10 cellular contexts compared by ENCODE assay signal in the genomic region with DNA sequence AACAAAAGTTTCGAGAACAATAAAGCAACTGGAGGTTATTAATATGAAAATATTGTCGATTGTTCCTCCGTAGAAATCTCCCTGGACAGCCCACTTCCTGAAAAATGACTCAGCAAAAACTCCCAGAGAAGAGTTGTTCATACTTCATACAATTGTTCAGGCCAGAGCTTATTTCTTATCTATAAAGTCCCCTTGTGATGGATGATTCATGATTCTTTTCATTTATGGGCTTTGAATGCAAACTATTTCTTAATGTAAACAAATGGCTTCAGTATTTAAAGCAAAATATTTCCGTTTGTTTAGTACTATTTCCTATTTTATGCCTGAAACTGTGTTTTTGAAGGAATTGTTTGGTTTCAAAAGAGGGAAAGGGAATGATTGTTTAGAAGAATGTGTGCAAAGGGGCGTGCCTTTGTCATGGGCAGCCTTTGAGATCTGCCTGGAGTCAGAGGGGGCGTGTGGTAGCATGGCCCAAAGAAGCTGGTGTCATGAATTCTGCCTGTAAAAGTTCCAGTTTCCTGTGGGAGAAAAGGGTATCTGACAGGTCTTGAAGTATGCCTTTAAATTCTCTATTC. TPM values are rescaled to one million over a fixed set of nuclear protein-coding genes. Genes with fewer than 3 reads are reported as not detected.
DNase-seq lines count a peak whose midpoint lies in the region; ATAC-seq, FAIRE-seq and TF ChIP-seq lines count a peak whose summit lies in the region.
"Had no signal": no experiment of that assay in that cellular context is flagged by ENCODE, and none has a peak within 500 bp of the region (broad histone marks: within the 10 kb centered on the region; RNA-seq: fewer than 3 reads in every experiment).

No MANE protein-coding gene starts in this region.

- H3K27ac ChIP-seq in IMR-90 (ENCODE audit: insufficient read depth, low read length) (peak overlapping the region; percentile 96), K562 (ENCODE audit: extremely low read depth, low read depth, low read length) (peak overlapping the region; percentile 89)

- H3K9me1 ChIP-seq in IMR-90 (ENCODE audit: insufficient read depth, low read length) = no peaks in the 10 kb centered on the region; the same call in 1 of the 2 replicates
- H3K9me1 ChIP-seq in K562 (ENCODE audit: control insufficient read depth, insufficient read depth, low read length) = no peaks in the 10 kb centered on the region

- H3K4ac ChIP-seq in IMR-90 (ENCODE audit: low read depth, low read length) = peak overlapping the region; percentile 62

- H3K36me3 ChIP-seq in IMR-90 (ENCODE audit: control insufficient read depth, insufficient read depth, low read length) (no peaks in the 10 kb centered on the region), K562 (ENCODE audit: control insufficient read depth, insufficient read depth, low read length) (no peaks in the 10 kb centered on the region)

- dilution Hi-C loops in IMR-90 (cut with HindIII; ENCODE audit: low sequenced_read_pairs, unreplicated experiment) = no loop called here

- no peak overlapping the region for H3K4me3 Mint-ChIP-seq in memory B cell
- H3K4me3 Mint-ChIP-seq: central memory CD8-positive, alpha-beta T cell had no signal

- no peaks in the 10 kb centered on the region for H4K20me1 ChIP-seq in IMR-90 (ENCODE audit: insufficient read depth, low read length)
- H4K20me1 ChIP-seq in K562 (replicated peaks; ENCODE audit: control insufficient read depth, insufficient read depth, low read length) = no peaks in the 10 kb centered on the region

- H2BK15ac ChIP-seq in IMR-90 (ENCODE audit: low read depth, low read length) = peak overlapping the region; percentile 35; the same call in 1 of the 3 replicates

- TF ChIP-seq CTCF in IMR-90 (conservative IDR thresholded peaks at IDR 0.05; ENCODE audit: low read depth, low read length) = no peak
- TF ChIP-seq CTCF in K562 (IDR thresholded peaks at IDR 0.05 in 2 of 3, conservative IDR thresholded peaks at IDR 0.05 in 1 of 3; ENCODE audit: insufficient read depth in 2 of 3, low read depth in 1 of 3, low read length in 3 of 3) = no peak

- H3K36me3 Mint-ChIP-seq in memory B cell = no peaks in the 10 kb centered on the region

- H3K9ac ChIP-seq in IMR-90 (ENCODE audit: low read depth, low read length) (peak overlapping the region; percentile 22), K562 (ENCODE audit: insufficient read depth in 1 of 2, low read depth in 2 of 2, low read length in 2 of 2) (peak overlapping the region in 1 of 2 experiments; percentile 55; a peak in 2 of 4 replicates)

- H3K4me2 ChIP-seq in IMR-90 (ENCODE audit: low read depth, low read length) (peak overlapping the region; percentile 55), K562 (ENCODE audit: insufficient read depth, low read length) (peak overlapping the region; percentile 40)

- peak; percentile 44 for DNase-seq in AG20443 (ENCODE audit: low spot score)
- DNase-seq in IMR-90 = peak; percentile 95
- peak; percentile 68 to 75 (median 70) for DNase-seq in K562 (ENCODE audit: extremely low read depth in 1 of 4, low spot score in 3 of 4)
- no peak for DNase-seq in memory B cell (ENCODE audit: low spot score in 2 of 2)
- no peak for DNase-seq in NCI-H2171 (lab: John Stamatoyannopoulos, UW)
- no peak for DNase-seq in MV-4-11 (lab: John Stamatoyannopoulos, UW)
- DNase-seq: NCI-H2227 treated with DMSO at 0.1 percent for 48 hours had no signal

- H4K8ac ChIP-seq in IMR-90 (ENCODE audit: low read depth in 2 of 2, low read length in 2 of 2) = peak overlapping the region; percentile 24 to 98

- ATAC-seq in IMR-90 (ENCODE audit: low read depth) (peak; percentile 92), K562 (peak; percentile 86), memory B cell (ENCODE audit: low read depth) (no peak), HG03159 (IDR thresholded peaks at IDR 0.05; ENCODE audit: unreplicated experiment) (no peak), GM18498 (IDR thresholded peaks at IDR 0.05; ENCODE audit: unreplicated experiment) (no peak)

- H3K27ac Mint-ChIP-seq in memory B cell = peak overlapping the region; percentile 29

- POLR2A ChIA-PET in IMR-90 (lab: Charles Lee; ENCODE audit: unreplicated experiment) = interaction anchor here (0.6 to 1.0 kb wide), 2 partner anchors 27 to 133 kb away, joined by 4 read pairs; partner anchors contain the start of gene HHEX
- POLR2A ChIA-PET in K562 (lab: Yijun Ruan, JAX) = interaction anchor here (0.8 to 2.8 kb wide), 4 partner anchors 11 to 202 kb away, joined by 3 to 7 read pairs (median 4); partner anchors contain the start of gene HHEX

- H3K79me2 ChIP-seq in K562 (ENCODE audit: control insufficient read depth, insufficient read depth, low read length) = no peaks in the 10 kb centered on the region

- no peaks in the 10 kb centered on the region for H3K9me3 Mint-ChIP-seq in memory B cell
- H3K9me3 Mint-ChIP-seq: central memory CD8-positive, alpha-beta T cell had no signal

- H3K18ac ChIP-seq in IMR-90 (ENCODE audit: low read depth, low read length) = peak overlapping the region; percentile 99

- H3K27me3 ChIP-seq in IMR-90 (ENCODE audit: control insufficient read depth, insufficient read depth, low read length) (no peaks in the 10 kb centered on the region), K562 (ENCODE audit: control insufficient read depth in 2 of 2, insufficient read depth in 2 of 2, low read length in 2 of 2) (no peaks in the 10 kb centered on the region)

- TF ChIP-seq RAD21 in IMR-90 (IDR thresholded peaks at IDR 0.05; ENCODE audit: low read length) = no peak
- no peak for TF ChIP-seq RAD21 in K562 (CRISPR knock-in tag; conservative IDR thresholded peaks at IDR 0.05 in 1 of 2, IDR thresholded peaks at IDR 0.05 in 1 of 2)

- peak; percentile 80 for FAIRE-seq in K562 (lab: Jason Lieb, UNC)

- H2AK9ac ChIP-seq in IMR-90 (replicated peaks; ENCODE audit: low read depth, low read length, poor library complexity) = peak overlapping the region; percentile 91

- WGBS in IMR-90 (ENCODE audit: extremely low coverage in 2 of 2, insufficient read length in 1 of 2), 2 experiments = 10% methylated on average over 2 of the region's 6 CpGs; no CpG with 5 or more reads in 1 of the 2 experiments
- WGBS in K562 (ENCODE audit: insufficient coverage, low coverage, missing lambda C conversion rate) = 7% methylated on average over 6 of the region's 6 CpGs

- H4K91ac ChIP-seq in IMR-90 (ENCODE audit: insufficient read depth, low read depth, low read length) = peak overlapping the region; percentile 29

- peaks cover 21% of the 10 kb centered on the region for H3K4me1 Mint-ChIP-seq in memory B cell

- intact Hi-C loops in IMR-90 (cut with micrococcal nuclease) = loop anchor here (5.0 kb wide), 1 partner anchor 130 kb away; no protein-coding TSS in a partner anchor
- intact Hi-C loops in K562 (cut with micrococcal nuclease) = no loop called here

- no peaks in the 10 kb centered on the region for H3K9me3 ChIP-seq in IMR-90 (ENCODE audit: control insufficient read depth, insufficient read depth, low read length)
- H3K9me3 ChIP-seq in K562 (replicated peaks; ENCODE audit: control insufficient read depth, insufficient read depth, low read depth, low read length) = peaks cover 11% of the 10 kb centered on the region

- BruUV-seq in IMR-90 (replicated peaks; lab: Mats Ljungman, UMichigan) (no TSS peak), K562 (replicated peaks; lab: Mats Ljungman, UMichigan) (no TSS peak)

- H2BK20ac ChIP-seq in IMR-90 (ENCODE audit: low read depth, low read length) = peak overlapping the region; percentile 95

- peak overlapping the region; percentile 59; the same call in 1 of the 2 replicates for H3K56ac ChIP-seq in IMR-90 (ENCODE audit: extremely low read depth, insufficient read depth, low read length)

- CTCF ChIA-PET in IMR-90 (lab: Yijun Ruan, JAX) = interaction anchor here (0.6 to 1.9 kb wide), 4 partner anchors 13 to 135 kb away, joined by 3 to 7 read pairs (median 4); no protein-coding TSS in a partner anchor
- CTCF ChIA-PET in K562 (lab: Yijun Ruan, JAX; ENCODE audit: low intra/inter-chr PET ratio) = interaction anchor here (0.6 kb wide), 1 partner anchor 13 kb away, joined by 3 read pairs; no protein-coding TSS in a partner anchor

- peak overlapping the region; percentile 61 for H4K5ac ChIP-seq in IMR-90 (ENCODE audit: low read depth, low read length)

- peak overlapping the region; percentile 31; the same call in 1 of the 2 replicates for H2AK5ac ChIP-seq in IMR-90 (ENCODE audit: low read depth, low read length)

- H3K27me3 Mint-ChIP-seq in memory B cell = no peaks in the 10 kb centered on the region

- H3K4me3 ChIP-seq in IMR-90 (ENCODE audit: insufficient read depth, low read depth, low read length) (no peak overlapping the region), K562 (no peak overlapping the region)

- H3K23ac ChIP-seq in IMR-90 (ENCODE audit: low read depth, low read length) = peak overlapping the region; percentile 54; the same call in 1 of the 2 replicates

- H2BK120ac ChIP-seq in IMR-90 (ENCODE audit: low read depth, low read length) = peak overlapping the region; percentile 94

- TF ChIP-seq EP300 in K562 (IDR thresholded peaks at IDR 0.05; ENCODE audit: low read length) = peak; percentile 68

- TF ChIP-seq POLR2A in IMR-90 (IDR thresholded peaks at IDR 0.05; ENCODE audit: low read depth, low read length) (no peak), K562 (conservative IDR thresholded peaks at IDR 0.05) (no peak)

- H2BK5ac ChIP-seq in IMR-90 (ENCODE audit: low read depth, low read length, poor library complexity, severe bottlenecking) = peak overlapping the region; percentile 87

- no peaks in the 10 kb centered on the region; a peak in 1 of 4 replicates for H3K79me1 ChIP-seq in IMR-90 (ENCODE audit: low read depth in 1 of 2, low read length in 2 of 2)

- peaks cover 9% of the 10 kb centered on the region for H3K4me1 ChIP-seq in IMR-90 (ENCODE audit: control insufficient read depth, insufficient read depth, low read length)
- peaks cover 0 to 9% of the 10 kb centered on the region in 2 experiments; a peak in 3 of 5 replicates for H3K4me1 ChIP-seq in K562 (replicated peaks in 1 of 2; ENCODE audit: control insufficient read depth in 2 of 2, insufficient read depth in 2 of 2, low read length in 2 of 2)

- H3K14ac ChIP-seq in IMR-90 (replicated peaks; ENCODE audit: low read depth, low read length) = peak overlapping the region; percentile 62

- in situ Hi-C loops in IMR-90 (cut with MboI; ENCODE audit: low sequenced_read_pairs) = no loop called here
- in situ Hi-C loops in K562 (cut with MboI) = loop anchor here (5.0 kb wide), 1 partner anchor 65 kb away; no protein-coding TSS in a partner anchor

- peak overlapping the region; percentile 81 for H2AFZ ChIP-seq in IMR-90 (replicated peaks; ENCODE audit: low read length, poor library complexity)
- peak overlapping the region; percentile 84 for H2AFZ ChIP-seq in K562 (ENCODE audit: low read depth, low read length)

RNA-seq across cellular contexts. Expression of gene EXOC6, which starts 26.2 kb away (rescaled TPM):
- 11.5 and 29.2 TPM in 2 replicates for total RNA-seq in IMR-90 (2012; rRNA removed)
- polyA plus RNA-seq in IMR-90 (2012; rRNA removed) = 3.8 and 4.5 TPM in 2 replicates
- polyA plus RNA-seq in IMR-90 (2012; cell fraction: cytosol; rRNA removed) = 0.80 and 1.0 TPM in 2 replicates
- 0.49 and 4.0 TPM in 2 replicates for polyA plus RNA-seq in IMR-90 (2012; cell fraction: nucleus; rRNA removed; ENCODE audit: low replicate concordance)
- 16.4 and 84.1 TPM in 2 replicates for total RNA-seq in K562 (2011; cell fraction: chromatin; rRNA removed; ENCODE audit: low replicate concordance)
- 24.0 and 28.2 TPM in 2 replicates for total RNA-seq in K562 (2011; cell fraction: nucleolus; rRNA removed)
- total RNA-seq in K562 (2011; cell fraction: nucleoplasm; rRNA removed) = 25.2 and 30.2 TPM in 2 replicates
- total RNA-seq in K562 (2014; rRNA removed) = 21.3 and 45.1 TPM in 2 replicates
- total RNA-seq in K562 (2014; rRNA removed; fragmentation: Illumina TruSeq; extraction: Trizol) = 34.7 and 41.8 TPM in 2 replicates
- total RNA-seq in K562 (2015; rRNA removed; fragmentation: Illumina TruSeq; extraction: Trizol) = 30.1 and 34.7 TPM in 2 replicates
- total RNA-seq in K562 (2021) = 24.7 and 25.0 TPM in 2 replicates
- polyA plus RNA-seq in K562 (2011; rRNA removed) = 24.9 and 42.5 TPM in 2 replicates
- 3.8 and 8.0 TPM in 2 replicates for polyA plus RNA-seq in K562 (2011; cell fraction: cytosol; rRNA removed)
- polyA plus RNA-seq in K562 (2011; cell fraction: nucleus; rRNA removed) = 20.7 and 27.0 TPM in 2 replicates
- polyA plus RNA-seq in K562 (2012) = 20.9 and 30.9 TPM in 2 replicates
- 40.4 and 42.8 TPM in 2 replicates for polyA plus RNA-seq in K562 (2014; fragmentation: Illumina TruSeq; extraction: Trizol)
- 10 to 100 TPM; 13.9 to 17.0 TPM for polyA plus RNA-seq in K562 (2014; fragmentation: Nextera tagmentation; extraction: Ambion mirVana)
- polyA plus RNA-seq in K562 (2014; rRNA removed) = 14.2 and 17.3 TPM in 2 replicates
- polyA minus RNA-seq in K562 (2011; rRNA and poly(A)+ RNA removed) = 21.3 and 30.5 TPM in 2 replicates
- polyA minus RNA-seq in K562 (2011; cell fraction: cytosol; rRNA and poly(A)+ RNA removed) = 16.7 and 23.3 TPM in 2 replicates
- 13.7 and 44.5 TPM in 2 replicates for polyA minus RNA-seq in K562 (2011; cell fraction: nucleus; rRNA and poly(A)+ RNA removed)

Comparison
In these comparisons a context has a peak if more than half of its experiments do, and no peak if none do; other contexts are left out.
1. DNase-seq: peak in AG20443 (single experiment), IMR-90 (single experiment) and K562 (4 of 4); none in memory B cell (0 of 2), NCI-H2171 (single experiment) and MV-4-11 (single experiment).
2. ATAC-seq: peak in IMR-90 (single experiment) and K562 (single experiment); none in memory B cell (single experiment), HG03159 (single experiment) and GM18498 (single experiment).